ENCODE assay signal across 13 cellular contexts in genomic region chr2:25297738-25298137, GRCh38. TPM values are rescaled to one million over a fixed set of nuclear protein-coding genes. Genes with fewer than 3 reads are reported as not detected.
DNase-seq lines count a peak whose midpoint lies in the region; ATAC-seq and TF ChIP-seq lines count a peak whose summit lies in the region.
"Had no signal": no experiment of that assay in that cellular context is flagged by ENCODE, and none has a peak within 500 bp of the region (broad histone marks: within the 10 kb centered on the region; RNA-seq: fewer than 3 reads in every experiment).

No MANE protein-coding gene starts in this region.

- DNase-seq in activated CD4-positive, alpha-beta T cell treated with anti-CD3 and anti-CD28 coated beads, Interleukin-2, amount 10 ng/mL, durations not matched to agents 24 days and 14 days = peak; percentile 67
- DNase-seq in activated CD4-positive, alpha-beta T cell treated with anti-CD3 and anti-CD28 coated beads for 48 hours = no peak
- DNase-seq in HFF-Myc (ENCODE audit: extremely low read depth, low read depth) (no peak), WTC11 (ENCODE audit: low spot score) (peak; percentile 68), psoas muscle (no peak), GM20000 (ENCODE audit: low spot score) (no peak)
- DNase-seq: amniotic stem cell; midbrain; NCI-H2107; NK-92 treated with Interleukin-12 subunit alpha and Interleukin-12 subunit beta, amount 100 ng/mL, for 24 hours had no signal

- H3K36me3 Mint-ChIP-seq in activated CD4-positive, alpha-beta T cell treated with anti-CD3 and anti-CD28 coated beads, Interleukin-2, amount 10 ng/mL, durations not matched to agents 24 days and 14 days (ENCODE audit: low read depth) = peaks cover 64% of the 10 kb centered on the region
- H3K36me3 Mint-ChIP-seq in WTC11 = peaks cover 5% of the 10 kb centered on the region; the same call in 1 of the 2 replicates

- H3K36me3 ChIP-seq in psoas muscle (ENCODE audit: insufficient read depth in 1 of 2, low read depth in 1 of 2) = peaks cover 0 to 18% of the 10 kb centered on the region in 2 donors

- CTCF ChIA-PET in WTC11 (lab: Charles Lee) = no interaction called here

- H3K27me3 Mint-ChIP-seq in activated CD4-positive, alpha-beta T cell treated with anti-CD3 and anti-CD28 coated beads, Interleukin-2, amount 10 ng/mL, durations not matched to agents 24 days and 14 days = no peaks in the 10 kb centered on the region
- H3K27me3 Mint-ChIP-seq in WTC11 (ENCODE audit: low read depth) = no peaks in the 10 kb centered on the region
- H3K27me3 Mint-ChIP-seq: stimulated activated naive CD8-positive, alpha-beta T cell treated with anti-CD3 and anti-CD28 coated beads, Interleukin-15, Interleukin-2, amounts not matched to agents 100 ng/mL and 50 ng/mL, for 24 hours had no signal

- 42 to 62% (median 46%) methylated on average over 7 of the region's 7 CpGs for WGBS in psoas muscle, 3 donors

- no peak overlapping the region for H3K4me3 Mint-ChIP-seq in activated CD4-positive, alpha-beta T cell treated with anti-CD3 and anti-CD28 coated beads, Interleukin-2, amount 10 ng/mL, durations not matched to agents 24 days and 14 days
- H3K4me3 Mint-ChIP-seq in WTC11 = no peak overlapping the region
- H3K4me3 Mint-ChIP-seq: stimulated activated naive CD8-positive, alpha-beta T cell treated with anti-CD3 and anti-CD28 coated beads, Interleukin-15, Interleukin-2, amounts not matched to agents 100 ng/mL and 50 ng/mL, for 24 hours had no signal

- peak; percentile 61 for ATAC-seq in WTC11
- no peak for ATAC-seq in psoas muscle
- ATAC-seq in GM18868 (IDR thresholded peaks at IDR 0.05; ENCODE audit: unreplicated experiment) = no peak
- no peak for ATAC-seq in HG03280 (IDR thresholded peaks at IDR 0.05; ENCODE audit: unreplicated experiment)

- no peak overlapping the region for H3K27ac Mint-ChIP-seq in activated CD4-positive, alpha-beta T cell treated with anti-CD3 and anti-CD28 coated beads, Interleukin-2, amount 10 ng/mL, durations not matched to agents 24 days and 14 days
- H3K27ac Mint-ChIP-seq in WTC11 = no peak overlapping the region
- H3K27ac Mint-ChIP-seq: stimulated activated naive CD8-positive, alpha-beta T cell treated with anti-CD3 and anti-CD28 coated beads, Interleukin-15, Interleukin-2, amounts not matched to agents 100 ng/mL and 50 ng/mL, for 24 hours had no signal

- peak overlapping the region; percentile 97 for H3K27ac ChIP-seq in psoas muscle

- peaks cover 56% of the 10 kb centered on the region for H3K4me1 Mint-ChIP-seq in activated CD4-positive, alpha-beta T cell treated with anti-CD3 and anti-CD28 coated beads, Interleukin-2, amount 10 ng/mL, durations not matched to agents 24 days and 14 days
- H3K4me1 Mint-ChIP-seq in WTC11 = peaks cover 26% of the 10 kb centered on the region

- H3K27me3 ChIP-seq in psoas muscle (ENCODE audit: insufficient read depth in 3 of 3, low read length in 2 of 3) = no peaks in the 10 kb centered on the region

- H3K9me3 Mint-ChIP-seq in activated CD4-positive, alpha-beta T cell treated with anti-CD3 and anti-CD28 coated beads, Interleukin-2, amount 10 ng/mL, durations not matched to agents 24 days and 14 days = no peaks in the 10 kb centered on the region
- no peaks in the 10 kb centered on the region for H3K9me3 Mint-ChIP-seq in WTC11
- H3K9me3 Mint-ChIP-seq: stimulated activated naive CD8-positive, alpha-beta T cell treated with anti-CD3 and anti-CD28 coated beads, Interleukin-15, Interleukin-2, amounts not matched to agents 100 ng/mL and 50 ng/mL, for 24 hours had no signal

- H3K4me1 ChIP-seq in psoas muscle = peaks cover 42% of the 10 kb centered on the region

- no peaks in the 10 kb centered on the region for H3K9me3 ChIP-seq in psoas muscle

- TF ChIP-seq CTCF in HFF-Myc (IDR thresholded peaks at IDR 0.05; ENCODE audit: low read depth, low read length, missing control alignments) (peak; percentile 2), WTC11 (IDR thresholded peaks at IDR 0.05) (no peak), psoas muscle (IDR thresholded peaks at IDR 0.05) (peak; percentile 12), GM20000 (IDR thresholded peaks at IDR 0.05; ENCODE audit: extremely low read depth, missing control alignments) (no peak)

- POLR2A ChIA-PET in WTC11 (lab: Charles Lee) = no interaction called here

- intact Hi-C loops in activated CD4-positive, alpha-beta T cell treated with anti-CD3 and anti-CD28 coated beads, Interleukin-2, amount 10 ng/mL, durations not matched to agents 24 days and 14 days (cut with micrococcal nuclease) = no loop called here
- intact Hi-C loops in psoas muscle (cut with DNase I) = no loop called here

- no peak overlapping the region for H3K4me3 ChIP-seq in HFF-Myc (replicated peaks; ENCODE audit: low read depth, low read length)
- H3K4me3 ChIP-seq in psoas muscle = no peak overlapping the region

TF ChIP-seq in WTC11, 78 proteins besides CTCF, POLR2A, EP300 and RAD21:
- TF ChIP-seq, protein P1, sequence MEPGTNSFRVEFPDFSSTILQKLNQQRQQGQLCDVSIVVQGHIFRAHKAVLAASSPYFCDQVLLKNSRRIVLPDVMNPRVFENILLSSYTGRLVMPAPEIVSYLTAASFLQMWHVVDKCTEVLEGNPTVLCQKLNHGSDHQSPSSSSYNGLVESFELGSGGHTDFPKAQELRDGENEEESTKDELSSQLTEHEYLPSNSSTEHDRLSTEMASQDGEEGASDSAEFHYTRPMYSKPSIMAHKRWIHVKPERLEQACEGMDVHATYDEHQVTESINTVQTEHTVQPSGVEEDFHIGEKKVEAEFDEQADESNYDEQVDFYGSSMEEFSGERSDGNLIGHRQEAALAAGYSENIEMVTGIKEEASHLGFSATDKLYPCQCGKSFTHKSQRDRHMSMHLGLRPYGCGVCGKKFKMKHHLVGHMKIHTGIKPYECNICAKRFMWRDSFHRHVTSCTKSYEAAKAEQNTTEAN (CRISPR knock-in tag; IDR thresholded peaks at IDR 0.05) = no peak
- TF ChIP-seq, protein P2, sequence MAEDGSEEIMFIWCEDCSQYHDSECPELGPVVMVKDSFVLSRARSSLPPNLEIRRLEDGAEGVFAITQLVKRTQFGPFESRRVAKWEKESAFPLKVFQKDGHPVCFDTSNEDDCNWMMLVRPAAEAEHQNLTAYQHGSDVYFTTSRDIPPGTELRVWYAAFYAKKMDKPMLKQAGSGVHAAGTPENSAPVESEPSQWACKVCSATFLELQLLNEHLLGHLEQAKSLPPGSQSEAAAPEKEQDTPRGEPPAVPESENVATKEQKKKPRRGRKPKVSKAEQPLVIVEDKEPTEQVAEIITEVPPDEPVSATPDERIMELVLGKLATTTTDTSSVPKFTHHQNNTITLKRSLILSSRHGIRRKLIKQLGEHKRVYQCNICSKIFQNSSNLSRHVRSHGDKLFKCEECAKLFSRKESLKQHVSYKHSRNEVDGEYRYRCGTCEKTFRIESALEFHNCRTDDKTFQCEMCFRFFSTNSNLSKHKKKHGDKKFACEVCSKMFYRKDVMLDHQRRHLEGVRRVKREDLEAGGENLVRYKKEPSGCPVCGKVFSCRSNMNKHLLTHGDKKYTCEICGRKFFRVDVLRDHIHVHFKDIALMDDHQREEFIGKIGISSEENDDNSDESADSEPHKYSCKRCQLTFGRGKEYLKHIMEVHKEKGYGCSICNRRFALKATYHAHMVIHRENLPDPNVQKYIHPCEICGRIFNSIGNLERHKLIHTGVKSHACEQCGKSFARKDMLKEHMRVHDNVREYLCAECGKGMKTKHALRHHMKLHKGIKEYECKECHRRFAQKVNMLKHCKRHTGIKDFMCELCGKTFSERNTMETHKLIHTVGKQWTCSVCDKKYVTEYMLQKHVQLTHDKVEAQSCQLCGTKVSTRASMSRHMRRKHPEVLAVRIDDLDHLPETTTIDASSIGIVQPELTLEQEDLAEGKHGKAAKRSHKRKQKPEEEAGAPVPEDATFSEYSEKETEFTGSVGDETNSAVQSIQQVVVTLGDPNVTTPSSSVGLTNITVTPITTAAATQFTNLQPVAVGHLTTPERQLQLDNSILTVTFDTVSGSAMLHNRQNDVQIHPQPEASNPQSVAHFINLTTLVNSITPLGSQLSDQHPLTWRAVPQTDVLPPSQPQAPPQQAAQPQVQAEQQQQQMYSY (CRISPR knock-in tag; IDR thresholded peaks at IDR 0.05) = no peak
- TF ChIP-seq CREM (CRISPR knock-in tag; IDR thresholded peaks at IDR 0.05) (no peak), GRHL2 (CRISPR knock-in tag; IDR thresholded peaks at IDR 0.05; ENCODE audit: insufficient replicate concordance, severe bottlenecking) (no peak), OVOL2 (CRISPR knock-in tag; IDR thresholded peaks at IDR 0.05; ENCODE audit: borderline replicate concordance) (no peak), ZNF138 (CRISPR knock-in tag; conservative IDR thresholded peaks at IDR 0.05) (no peak)
- TF ChIP-seq, protein P3, sequence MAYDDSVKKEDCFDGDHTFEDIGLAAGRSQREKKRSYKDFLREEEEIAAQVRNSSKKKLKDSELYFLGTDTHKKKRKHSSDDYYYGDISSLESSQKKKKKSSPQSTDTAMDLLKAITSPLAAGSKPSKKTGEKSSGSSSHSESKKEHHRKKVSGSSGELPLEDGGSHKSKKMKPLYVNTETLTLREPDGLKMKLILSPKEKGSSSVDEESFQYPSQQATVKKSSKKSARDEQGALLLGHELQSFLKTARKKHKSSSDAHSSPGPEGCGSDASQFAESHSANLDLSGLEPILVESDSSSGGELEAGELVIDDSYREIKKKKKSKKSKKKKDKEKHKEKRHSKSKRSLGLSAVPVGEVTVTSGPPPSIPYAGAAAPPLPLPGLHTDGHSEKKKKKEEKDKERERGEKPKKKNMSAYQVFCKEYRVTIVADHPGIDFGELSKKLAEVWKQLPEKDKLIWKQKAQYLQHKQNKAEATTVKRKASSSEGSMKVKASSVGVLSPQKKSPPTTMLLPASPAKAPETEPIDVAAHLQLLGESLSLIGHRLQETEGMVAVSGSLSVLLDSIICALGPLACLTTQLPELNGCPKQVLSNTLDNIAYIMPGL (CRISPR knock-in tag; IDR thresholded peaks at IDR 0.05) = no peak

RNA-seq across cellular contexts. Expression of gene DNMT3A, which starts 44.0 kb away (rescaled TPM):
- total RNA-seq in activated CD4-positive, alpha-beta T cell treated with anti-CD3 and anti-CD28 coated beads, Interleukin-2, amount 10 ng/mL, durations not matched to agents 24 days and 14 days = 97.4 and 102 TPM in 2 replicates
- total RNA-seq in WTC11 (2021) (154 to 162 TPM (median 154 TPM) in 3 replicates), psoas muscle (10 to 100 TPM; 20.6 to 26.2 (median 21.7) TPM)
- polyA plus RNA-seq in psoas muscle = 1 to 10 TPM; 7.1 to 9.9 (median 8.4) TPM

Comparison
In these comparisons a context has a peak if more than half of its experiments do, and no peak if none do; other contexts are left out.
1. DNase-seq: peak in activated CD4-positive, alpha-beta T cell treated with anti-CD3 and anti-CD28 coated beads, Interleukin-2, amount 10 ng/mL, durations not matched to agents 24 days and 14 days (single experiment) and WTC11 (single experiment); none in activated CD4-positive, alpha-beta T cell treated with anti-CD3 and anti-CD28 coated beads for 48 hours (single experiment), HFF-Myc (single experiment), psoas muscle (0 of 2) and GM20000 (single experiment).
2. CTCF ChIP-seq: peak in HFF-Myc (single experiment) and psoas muscle (single experiment); none in WTC11 (single experiment) and GM20000 (single experiment).